ENCODE assay signal across 1 cellular context in genomic region chr9:124810513-124811355, GRCh38.
A peak's percentile ranks its signal among the peaks of the same experiment; 100 is the strongest.
TF ChIP-seq lines count a peak whose summit lies in the region.

No MANE protein-coding gene starts in this region.

TF ChIP-seq in IMR-90, 13 proteins besides CTCF, POLR2A, EP300 and RAD21:
- TF ChIP-seq MAZ (IDR thresholded peaks at IDR 0.05; ENCODE audit: borderline replicate concordance, low read depth, low read length) (peak; percentile 51; the same call in 1 of the 2 replicates), CEBPB (IDR thresholded peaks at IDR 0.05; ENCODE audit: low read depth, low read length) (no peak), SMC3 (IDR thresholded peaks at IDR 0.05; ENCODE audit: low read depth, low read length) (peak; percentile 7; the same call in 1 of the 2 replicates)
